ENCODE assay signal across 25 cellular contexts in genomic region chr11:69309800-69310280, GRCh38. TPM values are rescaled to one million over a fixed set of nuclear protein-coding genes. Genes with fewer than 3 reads are reported as not detected.
DNase-seq lines count a peak whose midpoint lies in the region; ATAC-seq and TF ChIP-seq lines count a peak whose summit lies in the region.
"Had no signal": no experiment of that assay in that cellular context is flagged by ENCODE, and none has a peak within 500 bp of the region (broad histone marks: within the 10 kb centered on the region; RNA-seq: fewer than 3 reads in every experiment).

No MANE protein-coding gene starts in this region.

- H3K4me3 ChIP-seq in SJCRH30 (no peak overlapping the region), Peyer's patch (no peak overlapping the region)
- H3K4me3 ChIP-seq: esophagus muscularis mucosa, heart right ventricle, left lung, upper lobe of left lung had no signal

- H3K4me3 Mint-ChIP-seq in stimulated activated naive CD8-positive, alpha-beta T cell treated with anti-CD3 and anti-CD28 coated beads, Interleukin-15, Interleukin-2, amounts not matched to agents 100 ng/mL and 50 ng/mL, for 24 hours: no peak overlapping the region
- H3K4me3 Mint-ChIP-seq in stimulated activated naive CD8-positive, alpha-beta T cell treated with anti-CD3 and anti-CD28 coated beads, Interleukin-15, amount 100 ng/mL, for 72 hours: no peak overlapping the region
- H3K4me3 Mint-ChIP-seq in activated T-cell treated with anti-CD3 and anti-CD28 coated beads, Interleukin-2, amount 50 U/mL, for 24 hours: no peak overlapping the region
- H3K4me3 Mint-ChIP-seq: activated naive CD4-positive, alpha-beta T cell treated with anti-CD3 and anti-CD28 coated beads, Interleukin-2, amount 10 ng/mL, durations not matched to agents 7 days and 5 days; T-cell had no signal

- H3K36me3 ChIP-seq in SJCRH30 (no peaks in the 10 kb centered on the region), Peyer's patch (no peaks in the 10 kb centered on the region)
- H3K36me3 ChIP-seq: esophagus muscularis mucosa, heart right ventricle, left lung, neutrophil, upper lobe of left lung had no signal

- H3K9me3 ChIP-seq in SJCRH30 (replicated peaks) (no peaks in the 10 kb centered on the region), Peyer's patch (no peaks in the 10 kb centered on the region)
- H3K9me3 ChIP-seq: esophagus muscularis mucosa, heart right ventricle, left lung, neutrophil, upper lobe of left lung had no signal

- ATAC-seq in stimulated activated naive CD8-positive, alpha-beta T cell treated with anti-CD3 and anti-CD28 coated beads, Interleukin-15, amount 100 ng/mL, for 72 hours: no peak
- ATAC-seq: heart right ventricle, left lung, T-cell had no signal

- TF ChIP-seq CTCF in Peyer's patch (IDR thresholded peaks at IDR 0.05): no peak
- TF ChIP-seq CTCF in GM20000 (IDR thresholded peaks at IDR 0.05; ENCODE audit: extremely low read depth, missing control alignments): no peak

- no peak for DNase-seq in stimulated activated naive CD8-positive, alpha-beta T cell treated with anti-CD3 and anti-CD28 coated beads, Interleukin-15, amount 100 ng/mL, for 72 hours
- peak; percentile 76 to 84 for DNase-seq in SJCRH30
- peak; percentile 76 for DNase-seq in foreskin melanocyte
- no peak for DNase-seq in Peyer's patch
- no peak for DNase-seq in NCI-H2171 (lab: John Stamatoyannopoulos, UW)
- no peak for DNase-seq in activated T-cell treated with anti-CD3 and anti-CD28 coated beads, Interleukin-2, amount 50 U/mL, for 24 hours
- no peak for DNase-seq in GM20000 (ENCODE audit: low spot score)
- DNase-seq: activated CD4-positive, alpha-beta T cell treated with anti-CD3 and anti-CD28 coated beads, Interleukin-2, amount 50 U/mL, for 48 hours; activated T-cell treated with anti-CD3 and anti-CD28 coated beads, Interleukin-2, amount 50 U/mL, for 1 hour; AML-193; effector memory CD4-positive, alpha-beta T cell; EL; heart right ventricle; left lung; NCI-H1417 treated with DMSO at 0.1 percent for 48 hours; NCI-H2171 treated with DMSO at 0.1 percent for 48 hours; NCI-H526; Right ventricle myocardium superior; T-cell; upper lobe of left lung had no signal

- H3K4me1 ChIP-seq in SJCRH30: peaks cover 55% of the 10 kb centered on the region
- peaks cover 0 to 20% (median 5%) of the 10 kb centered on the region in 4 donors for H3K4me1 ChIP-seq in Peyer's patch

- H3K27ac Mint-ChIP-seq in stimulated activated naive CD8-positive, alpha-beta T cell treated with anti-CD3 and anti-CD28 coated beads, Interleukin-15, Interleukin-2, amounts not matched to agents 100 ng/mL and 50 ng/mL, for 24 hours: peak overlapping the region; percentile 47
- no peak overlapping the region for H3K27ac Mint-ChIP-seq in stimulated activated naive CD8-positive, alpha-beta T cell treated with anti-CD3 and anti-CD28 coated beads, Interleukin-15, amount 100 ng/mL, for 72 hours
- H3K27ac Mint-ChIP-seq in activated T-cell treated with anti-CD3 and anti-CD28 coated beads, Interleukin-2, amount 50 U/mL, for 24 hours: no peak overlapping the region
- H3K27ac Mint-ChIP-seq: activated naive CD4-positive, alpha-beta T cell treated with anti-CD3 and anti-CD28 coated beads, Interleukin-2, amount 10 ng/mL, durations not matched to agents 7 days and 5 days had no signal

- TF ChIP-seq POLR2A in Peyer's patch (IDR thresholded peaks at IDR 0.05): no peak

- peak overlapping the region; percentile 97 for H3K27ac ChIP-seq in SJCRH30
- H3K27ac ChIP-seq in Peyer's patch: no peak overlapping the region
- H3K27ac ChIP-seq: esophagus muscularis mucosa, heart right ventricle, left lung, neutrophil, upper lobe of left lung had no signal

- H3K27me3 ChIP-seq in SJCRH30 (no peaks in the 10 kb centered on the region), Peyer's patch (no peaks in the 10 kb centered on the region)
- H3K27me3 ChIP-seq: heart right ventricle, left lung, neutrophil, upper lobe of left lung had no signal

- H3K36me3 Mint-ChIP-seq in stimulated activated naive CD8-positive, alpha-beta T cell treated with anti-CD3 and anti-CD28 coated beads, Interleukin-15, Interleukin-2, amounts not matched to agents 100 ng/mL and 50 ng/mL, for 24 hours (ENCODE audit: low read depth): no peaks in the 10 kb centered on the region
- no peaks in the 10 kb centered on the region for H3K36me3 Mint-ChIP-seq in activated T-cell treated with anti-CD3 and anti-CD28 coated beads, Interleukin-2, amount 50 U/mL, for 24 hours (ENCODE audit: low read depth)
- H3K36me3 Mint-ChIP-seq: activated naive CD4-positive, alpha-beta T cell treated with anti-CD3 and anti-CD28 coated beads, Interleukin-2, amount 10 ng/mL, durations not matched to agents 7 days and 5 days; T-cell had no signal

- peaks cover 33% of the 10 kb centered on the region for H3K4me1 Mint-ChIP-seq in stimulated activated naive CD8-positive, alpha-beta T cell treated with anti-CD3 and anti-CD28 coated beads, Interleukin-15, Interleukin-2, amounts not matched to agents 100 ng/mL and 50 ng/mL, for 24 hours (ENCODE audit: low read depth)
- H3K4me1 Mint-ChIP-seq in stimulated activated naive CD8-positive, alpha-beta T cell treated with anti-CD3 and anti-CD28 coated beads, Interleukin-15, amount 100 ng/mL, for 72 hours: peaks cover 45% of the 10 kb centered on the region
- H3K4me1 Mint-ChIP-seq in activated T-cell treated with anti-CD3 and anti-CD28 coated beads, Interleukin-2, amount 50 U/mL, for 24 hours (ENCODE audit: low read depth): peaks cover 31% of the 10 kb centered on the region

- no peaks in the 10 kb centered on the region for H3K9me3 Mint-ChIP-seq in stimulated activated naive CD8-positive, alpha-beta T cell treated with anti-CD3 and anti-CD28 coated beads, Interleukin-15, Interleukin-2, amounts not matched to agents 100 ng/mL and 50 ng/mL, for 24 hours
- H3K9me3 Mint-ChIP-seq in stimulated activated naive CD8-positive, alpha-beta T cell treated with anti-CD3 and anti-CD28 coated beads, Interleukin-15, amount 100 ng/mL, for 72 hours: no peaks in the 10 kb centered on the region
- H3K9me3 Mint-ChIP-seq in activated T-cell treated with anti-CD3 and anti-CD28 coated beads, Interleukin-2, amount 50 U/mL, for 24 hours: no peaks in the 10 kb centered on the region
- H3K9me3 Mint-ChIP-seq: activated naive CD4-positive, alpha-beta T cell treated with anti-CD3 and anti-CD28 coated beads, Interleukin-2, amount 10 ng/mL, durations not matched to agents 7 days and 5 days; T-cell had no signal

- H3K27me3 Mint-ChIP-seq in stimulated activated naive CD8-positive, alpha-beta T cell treated with anti-CD3 and anti-CD28 coated beads, Interleukin-15, Interleukin-2, amounts not matched to agents 100 ng/mL and 50 ng/mL, for 24 hours: no peaks in the 10 kb centered on the region
- peaks cover 10% of the 10 kb centered on the region for H3K27me3 Mint-ChIP-seq in stimulated activated naive CD8-positive, alpha-beta T cell treated with anti-CD3 and anti-CD28 coated beads, Interleukin-15, amount 100 ng/mL, for 72 hours
- no peaks in the 10 kb centered on the region for H3K27me3 Mint-ChIP-seq in activated T-cell treated with anti-CD3 and anti-CD28 coated beads, Interleukin-2, amount 50 U/mL, for 24 hours
- H3K27me3 Mint-ChIP-seq: T-cell had no signal

RNA-seq across cellular contexts. Expression of gene MYEOV, which starts 15.9 kb away (rescaled TPM):
- 2.9 and 6.7 TPM in 2 replicates for total RNA-seq in SJCRH30 (2014; rRNA removed; shearing (Covaris generic))
- under 1 TPM in 1 of 4 donors, not detected in 3; 0.53 TPM for total RNA-seq in Peyer's patch
- total RNA-seq: cerebellum, esophagus muscularis mucosa, heart right ventricle, Right ventricle myocardium superior had no signal

Comparison
In these comparisons a context has a peak if more than half of its experiments do, and no peak if none do; other contexts are left out.
1. DNase-seq: peak in SJCRH30 (2 of 2) and foreskin melanocyte (single experiment); none in stimulated activated naive CD8-positive, alpha-beta T cell treated with anti-CD3 and anti-CD28 coated beads, Interleukin-15, amount 100 ng/mL, for 72 hours (0 of 2), Peyer's patch (0 of 3), NCI-H2171 (single experiment), activated T-cell treated with anti-CD3 and anti-CD28 coated beads, Interleukin-2, amount 50 U/mL, for 24 hours (single experiment) and GM20000 (single experiment).